ENCODE assay signal across 13 cellular contexts in the genomic region with DNA sequence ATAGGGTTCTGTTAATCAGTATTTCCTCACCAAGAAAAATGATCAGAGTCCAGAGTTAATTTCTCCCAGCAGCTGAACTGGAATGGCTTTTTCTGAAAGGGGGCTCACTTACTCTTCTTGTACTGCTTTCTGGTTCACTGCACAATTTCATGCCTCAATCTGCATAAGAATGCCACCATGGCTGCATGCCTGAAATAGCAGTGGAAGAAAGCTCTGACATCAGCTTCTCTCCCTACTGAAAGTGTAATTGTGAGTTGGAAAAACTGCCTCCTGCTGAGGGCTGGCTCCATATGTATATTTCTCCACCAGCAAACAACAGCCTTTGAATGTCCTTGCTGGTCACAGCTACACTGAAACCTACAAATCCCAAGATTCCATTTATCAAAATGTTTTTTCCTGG.
DNase-seq lines count a peak whose midpoint lies in the region; ATAC-seq, FAIRE-seq and TF ChIP-seq lines count a peak whose summit lies in the region.
"Had no signal": no experiment of that assay in that cellular context is flagged by ENCODE, and none has a peak within 500 bp of the region (broad histone marks: within the 10 kb centered on the region; RNA-seq: fewer than 3 reads in every experiment).

No MANE protein-coding gene starts in this region.

- H3K27ac ChIP-seq in cardiac muscle cell = peak overlapping the region; percentile 80
- H3K27ac ChIP-seq: ascending aorta, SJSA1 had no signal

- TF ChIP-seq CTCF in cardiac muscle cell (IDR thresholded peaks at IDR 0.05; ENCODE audit: low read depth, low read length) = no peak

- H3K4me3 ChIP-seq in cardiac muscle cell = no peak overlapping the region
- H3K4me3 ChIP-seq: ascending aorta, SJSA1 had no signal

- no peak for TF ChIP-seq POLR2A in GM12892 (IDR thresholded peaks at IDR 0.05; ENCODE audit: low read depth, low read length)

- no peaks in the 10 kb centered on the region for H3K9me3 ChIP-seq in cardiac muscle cell (ENCODE audit: low read depth)
- H3K9me3 ChIP-seq: SJSA1 had no signal

- H3K4me1 ChIP-seq in cardiac muscle cell (ENCODE audit: low read depth) = no peaks in the 10 kb centered on the region
- H3K4me1 ChIP-seq: ascending aorta, SJSA1 had no signal

- H3K27me3 ChIP-seq in cardiac muscle cell = no peaks in the 10 kb centered on the region
- H3K27me3 ChIP-seq: ascending aorta, SJSA1 had no signal

- DNase-seq in cardiac muscle cell (ENCODE audit: low read depth in 1 of 2, low spot score in 1 of 2) (peak; percentile 54 to 62), left cardiac atrium (no peak), astrocyte of the hippocampus (ENCODE audit: low read depth, low spot score) (peak; percentile 97), iPS-NIHi11 (ENCODE audit: low spot score) (peak; percentile 70), putamen (ENCODE audit: low spot score) (no peak), GM12892 (ENCODE audit: insufficient read length) (no peak), SKM-1 treated with dmso at 0.1 percent for 144 hours (lab: John Stamatoyannopoulos, UW; ENCODE audit: unreplicated experiment) (no peak)
- DNase-seq: activated CD8-positive, alpha-beta memory T cell treated with anti-CD3 and anti-CD28 coated beads for 24 hours; NCI-H1436 treated with DMSO at 0.1 percent for 48 hours; right cardiac atrium had no signal

- FAIRE-seq in GM12892 (lab: Jason Lieb, UNC) = no peak

- ATAC-seq in left cardiac atrium = no peak
- ATAC-seq in HG03520 (IDR thresholded peaks at IDR 0.05; ENCODE audit: unreplicated experiment) = no peak
- ATAC-seq: right cardiac atrium had no signal

- no peaks in the 10 kb centered on the region for H3K36me3 ChIP-seq in cardiac muscle cell
- H3K36me3 ChIP-seq: ascending aorta, SJSA1 had no signal

- intact Hi-C loops in left cardiac atrium (cut with DNase I) = no loop called here

Comparison
In these comparisons a context has a peak if more than half of its experiments do, and no peak if none do; other contexts are left out.
1. DNase-seq: peak in cardiac muscle cell (2 of 2), astrocyte of the hippocampus (single experiment) and iPS-NIHi11 (single experiment); none in left cardiac atrium (single experiment), putamen (single experiment), GM12892 (single experiment) and SKM-1 treated with dmso at 0.1 percent for 144 hours (single experiment).